Comparison of ENCODE assay signal across 34 cellular contexts in genomic region chr12:103656291-103656690, GRCh38.
"Had no signal": no experiment of that assay in that cellular context is flagged by ENCODE, and none has a peak within 500 bp of the region (broad histone marks: within the 10 kb centered on the region; RNA-seq: fewer than 3 reads in every experiment).

No MANE protein-coding gene starts in this region.

- H3K9me3 ChIP-seq: MG63 had no signal

- H3K9ac ChIP-seq: KMS-11 had no signal

- H3K4me2 ChIP-seq: KMS-11 had no signal

- DNase-seq: Karpas-422, MG63, MM.1S, MV-4-11, NCI-H1048, NCI-H1092, NCI-H1092 treated with DMSO at 0.1 percent for 48 hours, NCI-H1105, NCI-H1105 treated with DMSO at 0.1 percent for 48 hours, NCI-H1417, NCI-H1417 treated with DMSO at 0.1 percent for 48 hours, NCI-H1436, NCI-H1436 treated with DMSO at 0.1 percent for 48 hours, NCI-H146, NCI-H1694, NCI-H1694 treated with DMSO at 0.1 percent for 48 hours, NCI-H187, NCI-H187 treated with DMSO at 0.1 percent for 48 hours, NCI-H1930, NCI-H2029, NCI-H2029 treated with DMSO at 0.1 percent for 48 hours, NCI-H2081, NCI-H2081 treated with DMSO at 0.1 percent for 48 hours, NCI-H2107, NCI-H2171, NCI-H2171 treated with DMSO at 0.1 percent for 48 hours, NCI-H2227 treated with DMSO at 0.1 percent for 48 hours, NCI-H226, NCI-H345, NCI-H446, NCI-H446 treated with DMSO at 0.1 percent for 48 hours, NCI-H510A, NCI-H510A treated with DMSO at 0.1 percent for 48 hours had no signal

- H3K4me3 ChIP-seq: MG63 had no signal

- H3K27ac ChIP-seq: KMS-11 had no signal

- H3K27me3 ChIP-seq: MG63 had no signal

- H3K36me3 ChIP-seq: MG63 had no signal
